7 cellular contexts compared by ENCODE assay signal in the genomic region with DNA sequence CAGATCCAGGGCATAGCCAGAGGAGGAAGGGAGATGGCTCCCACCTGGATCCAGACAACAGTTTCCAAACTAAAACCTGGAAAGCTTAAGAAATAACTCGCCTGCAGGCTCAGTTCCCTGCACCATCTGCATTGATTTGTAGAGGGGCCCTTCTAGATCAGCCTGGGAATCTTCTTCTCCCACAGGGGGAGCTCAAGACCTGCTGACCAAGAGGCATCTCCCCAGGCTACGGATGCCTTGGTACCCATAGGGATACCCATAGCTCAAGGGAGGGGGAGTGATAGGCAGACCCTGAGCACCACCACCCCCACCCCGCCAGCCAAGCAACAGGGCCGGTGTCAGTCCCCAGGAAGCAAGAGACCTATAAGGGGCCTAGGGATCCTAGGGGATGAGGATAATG. TPM values are rescaled to one million over a fixed set of nuclear protein-coding genes. Genes with fewer than 3 reads are reported as not detected.
DNase-seq lines count a peak whose midpoint lies in the region; ATAC-seq and TF ChIP-seq lines count a peak whose summit lies in the region.

No MANE protein-coding gene starts in this region.

- no peak for TF ChIP-seq EP300 in esophagus muscularis mucosa (IDR thresholded peaks at IDR 0.05)

- H3K4me3 ChIP-seq in OCI-LY1 (ENCODE audit: low read depth, low read length, poor library complexity, severe bottlenecking) (no peak overlapping the region), esophagus muscularis mucosa (no peak overlapping the region)

- H4K20me1 ChIP-seq in OCI-LY1 (ENCODE audit: insufficient read depth, low read length) = no peaks in the 10 kb centered on the region

- H3K27ac ChIP-seq in OCI-LY1 (ENCODE audit: low read depth, low read length, poor library complexity, severe bottlenecking) = no peak overlapping the region
- H3K27ac ChIP-seq in esophagus muscularis mucosa (replicated peaks in 1 of 4) = no peak overlapping the region

- intact Hi-C loops in esophagus muscularis mucosa (cut with DNase I) = no loop called here

- H3K27me3 ChIP-seq in OCI-LY1 (ENCODE audit: insufficient read depth, low read length) (no peaks in the 10 kb centered on the region), esophagus muscularis mucosa (no peaks in the 10 kb centered on the region)

- DNase-seq in ELF-1 (ENCODE audit: low read depth, low spot score) (peak; percentile 66), esophagus muscularis mucosa (ENCODE audit: extremely low spot score) (peak; percentile 45), globus pallidus (ENCODE audit: low spot score) (no peak)

- H3K9me3 ChIP-seq in OCI-LY1 (ENCODE audit: low read length) (no peaks in the 10 kb centered on the region), esophagus muscularis mucosa (no peaks in the 10 kb centered on the region)

- no peak overlapping the region for H3K4me2 ChIP-seq in OCI-LY1 (ENCODE audit: low read length)

- TF ChIP-seq CTCF in OCI-LY1 (IDR thresholded peaks at IDR 0.05; ENCODE audit: low read length) = peak; percentile 58
- TF ChIP-seq CTCF in esophagus muscularis mucosa (IDR thresholded peaks at IDR 0.05) = no peak

- H3K9ac ChIP-seq in OCI-LY1 (ENCODE audit: low read length) = no peak overlapping the region

- H3K9me2 ChIP-seq in OCI-LY1 (ENCODE audit: low read depth, low read length) = no peaks in the 10 kb centered on the region

- H3F3A ChIP-seq in OCI-LY1 (ENCODE audit: insufficient read depth, low read length) = no peaks in the 10 kb centered on the region

- TF ChIP-seq POLR2A in esophagus muscularis mucosa (IDR thresholded peaks at IDR 0.05; ENCODE audit: low read depth) = no peak

- no peaks in the 10 kb centered on the region for H3K79me2 ChIP-seq in OCI-LY1 (ENCODE audit: insufficient read depth, low read length)

- H2AFZ ChIP-seq in OCI-LY1 (ENCODE audit: low read length) = no peak overlapping the region

- H3K36me3 ChIP-seq in OCI-LY1 (ENCODE audit: insufficient read depth, low read length) (no peaks in the 10 kb centered on the region), esophagus muscularis mucosa (no peaks in the 10 kb centered on the region)

- WGBS in esophagus muscularis mucosa = 51% methylated on average over 2 of the region's 4 CpGs

- peak; percentile 49 for ATAC-seq in GM21619 (IDR thresholded peaks at IDR 0.05; ENCODE audit: unreplicated experiment)
- ATAC-seq in HG02840 (IDR thresholded peaks at IDR 0.05; ENCODE audit: low FRiP score, unreplicated experiment) = no peak
- ATAC-seq in HG03280 (IDR thresholded peaks at IDR 0.05; ENCODE audit: unreplicated experiment) = no peak

- H3K4me1 ChIP-seq in OCI-LY1 (ENCODE audit: insufficient read depth, low read length, severe bottlenecking) (no peaks in the 10 kb centered on the region), esophagus muscularis mucosa (no peaks in the 10 kb centered on the region)

RNA-seq across cellular contexts. Expression of gene DCLK3, which starts 28.0 kb away (rescaled TPM):
- under 1 TPM; under 0.01 to 0.33 (median 0.21) TPM for total RNA-seq in esophagus muscularis mucosa
